8 cellular contexts compared by ENCODE assay signal in genomic region chr4:40264995-40265909, GRCh38.
DNase-seq lines count a peak whose midpoint lies in the region; ATAC-seq and TF ChIP-seq lines count a peak whose summit lies in the region.

No MANE protein-coding gene starts in this region.

- no peak overlapping the region for H3K9ac ChIP-seq in neural progenitor cell

- H2AFZ ChIP-seq in neural progenitor cell (replicated peaks) = no peak overlapping the region

- no peaks in the 10 kb centered on the region for H3K27me3 Mint-ChIP-seq in activated CD4-positive, alpha-beta T cell treated with anti-CD3 and anti-CD28 coated beads for 36 hours
- no peaks in the 10 kb centered on the region for H3K27me3 Mint-ChIP-seq in activated naive CD8-positive, alpha-beta T cell
- H3K27me3 Mint-ChIP-seq in neural progenitor cell (ENCODE audit: insufficient read depth, low read depth) = peaks cover 6% of the 10 kb centered on the region

- peaks cover 20% of the 10 kb centered on the region for H3F3A ChIP-seq in neural progenitor cell (ENCODE audit: low read depth)

- intact Hi-C loops in activated CD4-positive, alpha-beta T cell treated with anti-CD3 and anti-CD28 coated beads for 36 hours (cut with DNase I, micrococcal nuclease) = no loop called here
- intact Hi-C loops in posterior vena cava (cut with DNase I) = no loop called here

- no peaks in the 10 kb centered on the region for H3K27me3 ChIP-seq in neural progenitor cell

- peak overlapping the region; percentile 96 for H3K27ac Mint-ChIP-seq in activated CD4-positive, alpha-beta T cell treated with anti-CD3 and anti-CD28 coated beads for 36 hours
- peak overlapping the region; percentile 99 for H3K27ac Mint-ChIP-seq in activated naive CD8-positive, alpha-beta T cell
- H3K27ac Mint-ChIP-seq in neural progenitor cell = peak overlapping the region; percentile 78

- H3K36me3 ChIP-seq in neural progenitor cell = no peaks in the 10 kb centered on the region

- H3K27ac ChIP-seq in neural progenitor cell = no peak overlapping the region

- no peaks in the 10 kb centered on the region for H3K9me3 Mint-ChIP-seq in activated CD4-positive, alpha-beta T cell treated with anti-CD3 and anti-CD28 coated beads for 36 hours (ENCODE audit: low read depth)
- H3K9me3 Mint-ChIP-seq in activated naive CD8-positive, alpha-beta T cell (ENCODE audit: low read depth) = no peaks in the 10 kb centered on the region
- no peaks in the 10 kb centered on the region for H3K9me3 Mint-ChIP-seq in neural progenitor cell

- POLR2A ChIA-PET in activated CD4-positive, alpha-beta T cell treated with anti-CD3 and anti-CD28 coated beads for 36 hours (lab: Charles Lee) = interaction anchor here (0.6 kb wide), 3 partner anchors 13 to 116 kb away, joined by 4 to 5 read pairs (median 4); no protein-coding TSS in a partner anchor

- no peaks in the 10 kb centered on the region for H3K36me3 Mint-ChIP-seq in activated CD4-positive, alpha-beta T cell treated with anti-CD3 and anti-CD28 coated beads for 36 hours (ENCODE audit: low read depth)
- no peaks in the 10 kb centered on the region for H3K36me3 Mint-ChIP-seq in activated naive CD8-positive, alpha-beta T cell
- peaks cover 1% of the 10 kb centered on the region for H3K36me3 Mint-ChIP-seq in neural progenitor cell

- peak; percentile 62 for DNase-seq in activated CD4-positive, alpha-beta T cell treated with anti-CD3 and anti-CD28 coated beads for 36 hours
- no peak for DNase-seq in activated CD4-positive, alpha-beta T cell treated with anti-CD3 and anti-CD28 coated beads for 1 hour
- DNase-seq in NCI-H1417 (lab: John Stamatoyannopoulos, UW) (peak; percentile 15 to 89 (median 69)), neural progenitor cell (ENCODE audit: low spot score) (peak; percentile 15), posterior vena cava (ENCODE audit: low spot score) (no peak)

- H3K4me3 ChIP-seq in neural progenitor cell = no peak overlapping the region

- no peak overlapping the region for H3K4me2 ChIP-seq in neural progenitor cell

- peaks cover 53% of the 10 kb centered on the region for H3K4me1 Mint-ChIP-seq in activated CD4-positive, alpha-beta T cell treated with anti-CD3 and anti-CD28 coated beads for 36 hours
- peaks cover 76% of the 10 kb centered on the region for H3K4me1 Mint-ChIP-seq in activated naive CD8-positive, alpha-beta T cell (ENCODE audit: low read depth)
- H3K4me1 Mint-ChIP-seq in neural progenitor cell = peaks cover 47% of the 10 kb centered on the region

- peaks cover 27% of the 10 kb centered on the region for H3K4me1 ChIP-seq in neural progenitor cell

- no peaks in the 10 kb centered on the region for H3K79me2 ChIP-seq in neural progenitor cell (ENCODE audit: low read depth)

- H3K9me3 ChIP-seq in neural progenitor cell (ENCODE audit: low read depth) = no peaks in the 10 kb centered on the region

- no peaks in the 10 kb centered on the region for H4K20me1 ChIP-seq in neural progenitor cell (ENCODE audit: low read depth)

- CTCF ChIA-PET in activated CD4-positive, alpha-beta T cell treated with anti-CD3 and anti-CD28 coated beads for 36 hours (lab: Charles Lee) = interaction anchor here (0.8 to 2.1 kb wide), 2 partner anchors 10 to 101 kb away, joined by 5 to 7 read pairs; no protein-coding TSS in a partner anchor

- no peak for TF ChIP-seq CTCF in neural progenitor cell (IDR thresholded peaks at IDR 0.05)

- peak overlapping the region; percentile 65 for H3K4me3 Mint-ChIP-seq in activated CD4-positive, alpha-beta T cell treated with anti-CD3 and anti-CD28 coated beads for 36 hours
- H3K4me3 Mint-ChIP-seq in activated naive CD8-positive, alpha-beta T cell = peak overlapping the region; percentile 80
- no peak overlapping the region for H3K4me3 Mint-ChIP-seq in neural progenitor cell

- ATAC-seq in activated CD4-positive, alpha-beta T cell treated with anti-CD3 and anti-CD28 coated beads for 36 hours = peak; percentile 74
- ATAC-seq in GM18907 (IDR thresholded peaks at IDR 0.05; ENCODE audit: unreplicated experiment) (no peak), HG03520 (IDR thresholded peaks at IDR 0.05; ENCODE audit: unreplicated experiment) (no peak)

Comparison
In these comparisons a context has a peak if more than half of its experiments do, and no peak if none do; other contexts are left out.
1. DNase-seq: peak in activated CD4-positive, alpha-beta T cell treated with anti-CD3 and anti-CD28 coated beads for 36 hours (single experiment), NCI-H1417 (3 of 3) and neural progenitor cell (single experiment); none in activated CD4-positive, alpha-beta T cell treated with anti-CD3 and anti-CD28 coated beads for 1 hour (single experiment) and posterior vena cava (single experiment).
2. Peak in every context shown above with its lines, with median percentiles within 50 percentile points of each other: H3K27ac Mint-ChIP-seq.